Comparison of ENCODE assay signal across 8 cellular contexts in genomic region chr1:30525980-30526651, GRCh38.
A peak's percentile ranks its signal among the peaks of the same experiment; 100 is the strongest.
DNase-seq lines count a peak whose midpoint lies in the region; TF ChIP-seq lines count a peak whose summit lies in the region.
"Had no signal": no experiment of that assay in that cellular context is flagged by ENCODE, and none has a peak within 500 bp of the region (broad histone marks: within the 10 kb centered on the region; RNA-seq: fewer than 3 reads in every experiment).

No MANE protein-coding gene starts in this region.

- no peak overlapping the region for H3K4me2 ChIP-seq in Karpas-422 (ENCODE audit: low read depth, low read length, poor library complexity, severe bottlenecking)

- peaks cover 4 to 17% of the 10 kb centered on the region in 2 donors for H3K4me1 ChIP-seq in adrenal gland (replicated peaks in 1 of 2)
- H3K4me1 ChIP-seq in right atrium auricular region = peaks cover 0 to 45% of the 10 kb centered on the region in 2 donors
- no peaks in the 10 kb centered on the region for H3K4me1 ChIP-seq in tibial artery
- peaks cover 7% of the 10 kb centered on the region for H3K4me1 ChIP-seq in Karpas-422 (ENCODE audit: low read length)
- peaks cover 0 to 9% (median 0%) of the 10 kb centered on the region in 4 donors for H3K4me1 ChIP-seq in tibial nerve

- H2AFZ ChIP-seq in Karpas-422 (ENCODE audit: low read length) = no peak overlapping the region

- intact Hi-C loops in adrenal gland (cut with DNase I) (no loop called here), tibial artery (cut with DNase I; ENCODE audit: low total_unique reads) (no loop called here)

- no peaks in the 10 kb centered on the region for H3K36me3 ChIP-seq in adrenal gland (replicated peaks in 1 of 2)
- no peaks in the 10 kb centered on the region for H3K36me3 ChIP-seq in right atrium auricular region
- H3K36me3 ChIP-seq in tibial artery = no peaks in the 10 kb centered on the region
- H3K36me3 ChIP-seq in Karpas-422 (ENCODE audit: insufficient read depth, low read length) = no peaks in the 10 kb centered on the region
- no peaks in the 10 kb centered on the region for H3K36me3 ChIP-seq in tibial nerve

- TF ChIP-seq POLR2A in adrenal gland (IDR thresholded peaks at IDR 0.05) (no peak), tibial nerve (IDR thresholded peaks at IDR 0.05) (no peak)

- H3K4me3 ChIP-seq in HFF-Myc (replicated peaks; ENCODE audit: low read depth, low read length) (no peak overlapping the region), adrenal gland (no peak overlapping the region), right atrium auricular region (no peak overlapping the region), tibial artery (no peak overlapping the region), Karpas-422 (ENCODE audit: low read length) (no peak overlapping the region), tibial nerve (no peak overlapping the region)

- no peaks in the 10 kb centered on the region for H4K20me1 ChIP-seq in Karpas-422 (ENCODE audit: insufficient read depth, low read depth, low read length)

- H3K9me3 ChIP-seq in adrenal gland (replicated peaks in 1 of 3) = no peaks in the 10 kb centered on the region
- H3K9me3 ChIP-seq in right atrium auricular region = no peaks in the 10 kb centered on the region
- no peaks in the 10 kb centered on the region for H3K9me3 ChIP-seq in tibial artery
- no peaks in the 10 kb centered on the region for H3K9me3 ChIP-seq in Karpas-422 (ENCODE audit: low read length)
- H3K9me3 ChIP-seq in tibial nerve = no peaks in the 10 kb centered on the region

- 13 to 29% (median 21%) methylated on average over 6 to 9 of the region's 9 CpGs for WGBS in adrenal gland, 4 donors
- 46 to 54% methylated on average over 9 of the region's 9 CpGs for WGBS in tibial nerve, 2 donors

- TF ChIP-seq EP300 in tibial nerve (IDR thresholded peaks at IDR 0.05) = no peak

- no peaks in the 10 kb centered on the region for H3K79me2 ChIP-seq in Karpas-422 (ENCODE audit: low read length)

- H3K27me3 ChIP-seq in adrenal gland (no peaks in the 10 kb centered on the region), right atrium auricular region (no peaks in the 10 kb centered on the region), tibial artery (peaks cover 0 to 55% of the 10 kb centered on the region in 2 donors), Karpas-422 (ENCODE audit: low read length) (no peaks in the 10 kb centered on the region), tibial nerve (peaks cover 0 to 7% of the 10 kb centered on the region in 2 donors)

- H3K9ac ChIP-seq in Karpas-422 (ENCODE audit: low read length) = no peak overlapping the region

- DNase-seq in HFF-Myc (ENCODE audit: extremely low read depth, low read depth) = peak; percentile 52
- peak; percentile 67 to 87 (median 83) for DNase-seq in adrenal gland
- DNase-seq in right atrium auricular region (ENCODE audit: low spot score) = peak; percentile 71
- DNase-seq in tibial artery = peak; percentile 36 to 62
- no peak for DNase-seq in Karpas-422
- no peak for DNase-seq in NCI-H2171 (lab: John Stamatoyannopoulos, UW)
- no peak for DNase-seq in tibial nerve (ENCODE audit: low spot score in 2 of 2)
- DNase-seq: activated CD4-positive, alpha-beta T cell treated with anti-CD3 and anti-CD28 coated beads for 48 hours had no signal

- TF ChIP-seq CTCF in HFF-Myc (IDR thresholded peaks at IDR 0.05; ENCODE audit: low read depth, low read length, missing control alignments) (no peak), adrenal gland (IDR thresholded peaks at IDR 0.05) (no peak), right atrium auricular region (IDR thresholded peaks at IDR 0.05) (no peak), tibial artery (IDR thresholded peaks at IDR 0.05) (no peak), tibial nerve (IDR thresholded peaks at IDR 0.05) (no peak)

- H3K27ac ChIP-seq in adrenal gland = peak overlapping the region in 3 of 5 donors; percentile 5 to 87 (median 17)
- peak overlapping the region; percentile 80 to 84 for H3K27ac ChIP-seq in right atrium auricular region
- no peak overlapping the region for H3K27ac ChIP-seq in tibial artery
- no peak overlapping the region for H3K27ac ChIP-seq in Karpas-422 (ENCODE audit: low read length)
- H3K27ac ChIP-seq in tibial nerve = no peak overlapping the region

- H3K9me2 ChIP-seq in Karpas-422 (replicated peaks; ENCODE audit: insufficient read depth, low read length) = no peaks in the 10 kb centered on the region

Comparison
In these comparisons a context has a peak if more than half of its experiments do, and no peak if none do; other contexts are left out.
1. DNase-seq: peak in HFF-Myc (single experiment), adrenal gland (7 of 7), right atrium auricular region (single experiment) and tibial artery (2 of 2); none in Karpas-422 (single experiment), NCI-H2171 (single experiment) and tibial nerve (0 of 2).
2. H3K27ac ChIP-seq: peak in adrenal gland (3 of 5) and right atrium auricular region (2 of 2); none in tibial artery (0 of 2), Karpas-422 (single experiment) and tibial nerve (0 of 4).